Comparison of ENCODE assay signal across 8 cellular contexts in the genomic region with DNA sequence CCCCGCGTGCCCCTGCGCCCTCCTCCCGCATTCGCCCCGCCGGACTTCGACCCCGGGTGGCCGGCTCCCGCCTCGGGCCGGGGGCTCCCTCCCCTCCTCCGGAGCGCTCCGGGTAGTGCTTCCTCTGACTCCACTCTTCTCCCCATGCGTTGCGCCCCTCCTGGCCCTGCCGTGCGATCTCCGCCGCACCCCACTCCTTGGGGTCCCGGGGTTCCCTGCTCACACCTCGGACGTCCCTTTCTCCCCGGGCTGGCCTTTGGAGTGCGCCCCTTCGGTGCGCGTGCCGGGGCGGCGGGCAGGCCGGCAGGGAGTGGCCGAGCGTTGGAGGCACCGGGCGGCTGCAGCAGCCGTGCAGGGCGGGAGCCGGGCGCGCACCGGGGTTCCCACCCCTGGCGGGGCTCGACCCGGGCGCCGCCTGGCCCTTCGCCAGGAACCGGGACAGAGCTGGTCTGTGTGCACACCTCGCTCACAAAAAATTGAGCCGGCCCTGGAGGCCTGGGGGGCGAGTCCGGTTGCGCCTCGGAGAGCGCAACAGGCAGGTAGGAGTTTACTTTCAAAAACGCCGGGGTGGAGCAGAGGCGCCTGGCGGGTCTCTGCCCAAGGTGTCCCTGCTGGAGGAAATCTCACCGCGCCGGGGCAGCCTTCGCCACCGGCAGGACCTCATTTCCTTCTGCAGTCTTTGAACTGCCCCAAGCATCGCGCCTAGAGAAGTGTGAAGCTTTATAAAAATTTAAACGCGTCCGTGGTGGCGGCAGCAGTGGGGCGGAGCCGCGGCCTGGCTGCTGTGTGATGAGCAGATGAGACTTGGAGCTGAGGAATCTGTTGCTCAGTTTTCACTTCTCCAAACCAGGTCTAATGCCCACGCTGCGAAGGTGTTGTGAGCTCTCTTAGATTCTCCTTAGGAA. TPM values are rescaled to one million over a fixed set of nuclear protein-coding genes. Genes with fewer than 3 reads are reported as not detected.
A peak's percentile ranks its signal among the peaks of the same experiment; 100 is the strongest.
DNase-seq lines count a peak whose midpoint lies in the region; ATAC-seq, FAIRE-seq and TF ChIP-seq lines count a peak whose summit lies in the region.

No MANE protein-coding gene starts in this region.

- peaks cover 16% of the 10 kb centered on the region for H3K36me3 Mint-ChIP-seq in activated CD4-positive, alpha-beta memory T cell treated with anti-CD3 and anti-CD28 coated beads, Interleukin-2, amount 10 ng/mL, durations not matched to agents 7 days and 5 days (ENCODE audit: low read depth)
- peaks cover 19% of the 10 kb centered on the region for H3K36me3 Mint-ChIP-seq in natural killer cell treated with Interleukin-12 subunit alpha and Interleukin-12 subunit beta and Interleukin-15 and Interleukin-18, amount 100 ng/mL, for 72 hours

- H3K27ac Mint-ChIP-seq in activated CD4-positive, alpha-beta memory T cell treated with anti-CD3 and anti-CD28 coated beads, Interleukin-2, amount 10 ng/mL, durations not matched to agents 7 days and 5 days, result peak overlapping the region; percentile 78
- peak overlapping the region in 1 of 2 donors; percentile 34 for H3K27ac Mint-ChIP-seq in natural killer cell treated with Interleukin-12 subunit alpha and Interleukin-12 subunit beta and Interleukin-15 and Interleukin-18, amount 100 ng/mL, for 72 hours

- H3K27me3 Mint-ChIP-seq in activated CD4-positive, alpha-beta memory T cell treated with anti-CD3 and anti-CD28 coated beads, Interleukin-2, amount 10 ng/mL, durations not matched to agents 7 days and 5 days, result peaks cover 25% of the 10 kb centered on the region
- H3K27me3 Mint-ChIP-seq in natural killer cell treated with Interleukin-12 subunit alpha and Interleukin-12 subunit beta and Interleukin-15 and Interleukin-18, amount 100 ng/mL, for 72 hours, result peaks cover 0 to 8% of the 10 kb centered on the region in 2 donors

- CTCF ChIA-PET in activated CD4-positive, alpha-beta memory T cell treated with anti-CD3 and anti-CD28 coated beads, Interleukin-2, amount 10 ng/mL, durations not matched to agents 7 days and 5 days (lab: Charles Lee), result interaction anchor here (1.0 to 1.2 kb wide), 4 partner anchors 10 to 65 kb away, joined by 3 to 5 read pairs (median 4); no protein-coding TSS in a partner anchor

- no peaks in the 10 kb centered on the region for H3K36me3 ChIP-seq in fibroblast of lung (ENCODE audit: control insufficient read depth, insufficient read depth, low read length)

- H3K9me3 ChIP-seq in fibroblast of lung (ENCODE audit: control insufficient read depth, insufficient read depth, low read depth, low read length), result no peaks in the 10 kb centered on the region

- peak overlapping the region; percentile 88 for H2AFZ ChIP-seq in fibroblast of lung (ENCODE audit: low read length)

- peak overlapping the region; percentile 89 for H3K4me2 ChIP-seq in fibroblast of lung (ENCODE audit: extremely low read depth, insufficient read depth, low read length)

- TF ChIP-seq CTCF in fibroblast of lung (conservative IDR thresholded peaks at IDR 0.05 in 1 of 2, IDR thresholded peaks at IDR 0.05 in 1 of 2; ENCODE audit: low read depth in 1 of 2, low read length in 2 of 2), result no peak

- peaks cover 2% of the 10 kb centered on the region for H3K27me3 ChIP-seq in fibroblast of lung (ENCODE audit: control insufficient read depth, insufficient read depth, low read length)

- POLR2A ChIA-PET in activated CD4-positive, alpha-beta memory T cell treated with anti-CD3 and anti-CD28 coated beads, Interleukin-2, amount 10 ng/mL, durations not matched to agents 7 days and 5 days (lab: Charles Lee), result interaction anchor here (0.9 to 1.9 kb wide), 3 partner anchors 9 to 684 kb away, joined by 3 to 6 read pairs (median 3); no protein-coding TSS in a partner anchor

- FAIRE-seq in GM18507 (lab: Jason Lieb, UNC), result peak; percentile 69

- peaks cover 6% of the 10 kb centered on the region for H3K9me3 Mint-ChIP-seq in activated CD4-positive, alpha-beta memory T cell treated with anti-CD3 and anti-CD28 coated beads, Interleukin-2, amount 10 ng/mL, durations not matched to agents 7 days and 5 days
- peaks cover 14% of the 10 kb centered on the region for H3K9me3 Mint-ChIP-seq in natural killer cell treated with Interleukin-12 subunit alpha and Interleukin-12 subunit beta and Interleukin-15 and Interleukin-18, amount 100 ng/mL, for 72 hours

- no peaks in the 10 kb centered on the region for H4K20me1 ChIP-seq in fibroblast of lung (ENCODE audit: control insufficient read depth, extremely low read depth, insufficient read depth, low read length)

- peaks cover 24% of the 10 kb centered on the region for H3K79me2 ChIP-seq in fibroblast of lung (ENCODE audit: control insufficient read depth, insufficient read depth, low read length)

- no peaks in the 10 kb centered on the region for H3K4me1 ChIP-seq in fibroblast of lung (ENCODE audit: control insufficient read depth, extremely low read depth, insufficient read depth, low read length)

- H3K27ac ChIP-seq in fibroblast of lung (ENCODE audit: insufficient read depth, low read length), result peak overlapping the region; percentile 14

- peak; percentile 73 for DNase-seq in AG20443 (ENCODE audit: low spot score)
- DNase-seq in GM18507 (ENCODE audit: extremely low spot score, insufficient read length, low read depth), result peak; percentile 39
- peak; percentile 63 for DNase-seq in NCI-H1105 treated with DMSO at 0.1 percent for 48 hours (lab: John Stamatoyannopoulos, UW)
- peak; percentile 64 for DNase-seq in activated CD4-positive, alpha-beta memory T cell treated with anti-CD3 and anti-CD28 coated beads, Interleukin-2, amount 10 ng/mL, durations not matched to agents 7 days and 5 days
- peak; percentile 23 to 58 for DNase-seq in fibroblast of lung (ENCODE audit: low read depth in 2 of 2)
- DNase-seq in natural killer cell treated with Interleukin-12 subunit alpha and Interleukin-12 subunit beta and Interleukin-15 and Interleukin-18, amount 100 ng/mL, for 72 hours (ENCODE audit: low spot score), result peak; percentile 81
- no peak for DNase-seq in COLO829 (ENCODE audit: low spot score)

- H3K9ac ChIP-seq in fibroblast of lung (ENCODE audit: insufficient read depth, low read length), result peak overlapping the region; percentile 72

- peak overlapping the region; percentile 86 for H3K4me3 Mint-ChIP-seq in activated CD4-positive, alpha-beta memory T cell treated with anti-CD3 and anti-CD28 coated beads, Interleukin-2, amount 10 ng/mL, durations not matched to agents 7 days and 5 days
- peak overlapping the region; percentile 86 for H3K4me3 Mint-ChIP-seq in natural killer cell treated with Interleukin-12 subunit alpha and Interleukin-12 subunit beta and Interleukin-15 and Interleukin-18, amount 100 ng/mL, for 72 hours

- H3K4me3 ChIP-seq in fibroblast of lung (replicated peaks in 1 of 4; ENCODE audit: control extremely low read depth in 1 of 4, insufficient read depth in 1 of 4, low read depth in 3 of 4, low read length in 4 of 4), result peak overlapping the region; percentile 76 to 88 (median 86)

- H3K4me1 Mint-ChIP-seq in activated CD4-positive, alpha-beta memory T cell treated with anti-CD3 and anti-CD28 coated beads, Interleukin-2, amount 10 ng/mL, durations not matched to agents 7 days and 5 days, result peaks cover 26% of the 10 kb centered on the region
- H3K4me1 Mint-ChIP-seq in natural killer cell treated with Interleukin-12 subunit alpha and Interleukin-12 subunit beta and Interleukin-15 and Interleukin-18, amount 100 ng/mL, for 72 hours (ENCODE audit: low read depth in 2 of 2), result peaks cover 10 to 15% of the 10 kb centered on the region in 2 donors

- ATAC-seq in HG02852 (IDR thresholded peaks at IDR 0.05; ENCODE audit: unreplicated experiment), result peak; percentile 60
- ATAC-seq in natural killer cell treated with Interleukin-12 subunit alpha and Interleukin-12 subunit beta and Interleukin-15 and Interleukin-18, amount 100 ng/mL, for 72 hours, result peak; percentile 73 to 76

RNA-seq across cellular contexts. Expression of gene VANGL1, which starts 0.7 kb away (rescaled TPM):
- 10 to 100 TPM; 17.5 to 17.7 TPM for total RNA-seq in activated CD4-positive, alpha-beta memory T cell treated with anti-CD3 and anti-CD28 coated beads, Interleukin-2, amount 10 ng/mL, durations not matched to agents 7 days and 5 days
- total RNA-seq in fibroblast of lung, result 5.9 and 8.1 TPM in 2 replicates
- polyA plus RNA-seq in fibroblast of lung, result 10.7 and 10.9 TPM in 2 replicates
- 10.5 and 11.2 TPM in 2 replicates for polyA plus RNA-seq in fibroblast of lung (2012)
- polyA minus RNA-seq in fibroblast of lung (ENCODE audit: low replicate concordance), result 15.9 and 21.6 TPM in 2 replicates
- 1 to 10 TPM; 6.5 to 7.3 TPM for total RNA-seq in natural killer cell treated with Interleukin-12 subunit alpha and Interleukin-12 subunit beta and Interleukin-15 and Interleukin-18, amount 100 ng/mL, for 72 hours
